Comparison of ENCODE assay signal across 22 cellular contexts in the genomic region with DNA sequence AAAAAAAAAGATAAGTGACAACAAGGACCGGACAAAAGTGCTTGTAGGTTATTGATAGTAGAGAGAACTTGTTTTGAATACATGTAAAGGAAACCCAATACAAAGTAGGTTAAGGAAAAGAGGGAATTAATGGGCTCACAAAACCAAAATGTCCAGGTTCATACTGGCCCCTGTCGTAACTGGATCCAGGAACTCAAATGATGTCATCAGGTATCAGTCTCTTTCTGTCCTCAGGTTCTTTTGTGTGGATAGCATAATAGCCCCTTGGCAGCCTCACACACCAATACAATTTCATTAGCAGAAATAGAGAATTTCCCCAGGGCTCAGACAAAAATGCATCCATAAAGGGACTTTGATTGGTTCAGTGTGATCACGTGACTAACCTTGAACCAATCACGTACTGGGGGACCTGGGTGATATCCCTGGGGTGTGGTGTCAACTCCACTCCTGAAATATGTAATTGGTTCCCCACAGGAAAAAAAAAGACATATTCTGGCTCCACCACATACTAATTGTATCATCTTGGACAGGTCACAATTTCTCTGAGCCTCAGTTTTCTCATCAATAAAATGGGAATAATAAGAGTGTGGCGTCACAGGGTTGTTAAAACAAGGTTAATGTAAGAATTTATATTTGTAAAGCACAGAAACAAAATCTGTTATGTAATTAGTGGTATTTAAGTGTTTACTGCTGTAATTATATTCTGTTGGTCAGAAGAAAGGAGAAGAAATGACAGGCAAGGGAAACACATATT.
"Had no signal": no experiment of that assay in that cellular context is flagged by ENCODE, and none has a peak within 500 bp of the region (broad histone marks: within the 10 kb centered on the region; RNA-seq: fewer than 3 reads in every experiment).

No MANE protein-coding gene starts in this region.

- H3K27ac ChIP-seq: epithelial cell of prostate, gastrocnemius medialis, heart right ventricle, pancreas, psoas muscle, spleen, tibial nerve, upper lobe of right lung, vagina had no signal

- H3K4me3 ChIP-seq: esophagus muscularis mucosa, gastrocnemius medialis, heart right ventricle, pancreas, psoas muscle, spleen, tibial nerve, upper lobe of right lung, vagina had no signal

- FAIRE-seq: islet of Langerhans, pancreas had no signal

- H3K36me3 ChIP-seq: esophagus muscularis mucosa, gastrocnemius medialis, heart right ventricle, pancreas, spleen, tibial nerve, upper lobe of right lung, vagina had no signal

- DNase-seq: effector memory CD8-positive, alpha-beta T cell; gastrocnemius medialis; heart right ventricle; kidney glomerular epithelial cell; mesendoderm; naive B cell; occipital lobe; pancreas; psoas muscle; retina; spleen; stimulated activated CD4-positive, alpha-beta T cell treated with anti-CD3 and anti-CD28 coated beads, Interleukin-15, amount 100 ng/mL, for 24 hours; stimulated activated CD4-positive, alpha-beta T cell treated with anti-CD3 and anti-CD28 coated beads, Interleukin-1b, Interleukin-23, amount 100 ng/mL, for 48 hours; stimulated activated CD4-positive, alpha-beta T cell treated with anti-CD3 and anti-CD28 coated beads, Interleukin-4, amount 100 ng/mL, for 24 hours; upper lobe of right lung had no signal

- H3K27me3 ChIP-seq: esophagus muscularis mucosa, gastrocnemius medialis, heart right ventricle, pancreas, spleen, tibial nerve, upper lobe of right lung, vagina had no signal

- ATAC-seq: effector memory CD8-positive, alpha-beta T cell; gastrocnemius medialis; heart right ventricle; pancreas; psoas muscle; sciatic nerve; stimulated activated memory B cell treated with anti-CD40 and anti-IgM and Interleukin-4, amounts not matched to agents 10 μg/mL and 1 μg/mL and 100 μg/mL, for 72 hours; upper lobe of right lung had no signal

- H3K9me3 ChIP-seq: esophagus muscularis mucosa, gastrocnemius medialis, heart right ventricle, pancreas, psoas muscle, spleen, tibial nerve, upper lobe of right lung, vagina had no signal

- H3K4me1 ChIP-seq: gastrocnemius medialis, pancreas, psoas muscle, upper lobe of right lung, vagina had no signal
